10 cellular contexts compared by ENCODE assay signal in the genomic region with DNA sequence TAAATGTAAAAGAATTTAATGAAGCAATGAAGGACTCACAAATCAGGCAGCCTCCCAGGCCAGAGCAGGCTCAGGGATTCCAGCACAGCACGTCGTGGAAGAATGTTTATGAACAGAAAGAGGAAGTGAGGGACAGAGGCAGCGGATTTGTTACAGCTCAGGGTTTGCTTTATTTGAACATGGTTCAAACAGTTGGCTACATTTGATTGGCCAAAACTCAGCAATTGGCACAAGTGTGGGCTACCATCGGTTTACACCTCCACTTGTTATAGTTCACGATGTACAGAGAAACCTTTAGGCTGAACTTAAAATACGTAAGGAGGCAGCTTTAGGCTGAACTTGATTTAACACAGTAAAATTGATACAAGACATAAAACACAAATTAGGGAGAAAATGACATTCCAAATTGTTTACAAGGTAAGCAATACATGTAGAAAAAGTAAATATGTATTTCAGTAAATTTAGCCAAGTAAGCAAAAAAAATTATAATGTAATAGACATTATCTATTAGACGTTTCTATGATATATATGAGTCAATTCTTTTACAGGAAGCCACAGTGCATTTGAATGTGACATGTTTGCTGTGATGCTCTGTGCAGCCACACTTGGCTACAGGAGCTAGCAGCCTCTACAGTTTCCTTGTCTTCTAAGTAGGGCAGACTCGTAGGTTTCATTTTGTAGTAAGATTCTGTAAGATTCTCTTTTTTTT.
DNase-seq lines count a peak whose midpoint lies in the region; ATAC-seq and TF ChIP-seq lines count a peak whose summit lies in the region.
"Had no signal": no experiment of that assay in that cellular context is flagged by ENCODE, and none has a peak within 500 bp of the region (broad histone marks: within the 10 kb centered on the region; RNA-seq: fewer than 3 reads in every experiment).

No MANE protein-coding gene starts in this region.

- no peaks in the 10 kb centered on the region for H4K20me1 ChIP-seq in MM.1S (ENCODE audit: insufficient read depth, low read length)

- H3K4me3 ChIP-seq in MM.1S (ENCODE audit: low read length) = no peak overlapping the region

- no peaks in the 10 kb centered on the region for H3K27me3 ChIP-seq in MM.1S (replicated peaks; ENCODE audit: insufficient read depth, low read length)

- H3K79me2 ChIP-seq in MM.1S (ENCODE audit: low read length) = no peaks in the 10 kb centered on the region
- H3K79me2 ChIP-seq: parathyroid adenoma had no signal

- H3K27me3 Mint-ChIP-seq in activated CD8-positive, alpha-beta T cell treated with anti-CD3 and anti-CD28 coated beads for 36 hours = no peaks in the 10 kb centered on the region
- H3K27me3 Mint-ChIP-seq in natural killer cell treated with Interleukin-12 subunit alpha and Interleukin-12 subunit beta and Interleukin-15 and Interleukin-18, amount 100 ng/mL, for 72 hours = no peaks in the 10 kb centered on the region

- peaks cover 6% of the 10 kb centered on the region for H3K9me3 Mint-ChIP-seq in activated CD8-positive, alpha-beta T cell treated with anti-CD3 and anti-CD28 coated beads for 36 hours
- H3K9me3 Mint-ChIP-seq in natural killer cell treated with Interleukin-12 subunit alpha and Interleukin-12 subunit beta and Interleukin-15 and Interleukin-18, amount 100 ng/mL, for 72 hours = no peaks in the 10 kb centered on the region

- H2AFZ ChIP-seq in MM.1S (ENCODE audit: low read length) = no peak overlapping the region
- H2AFZ ChIP-seq: parathyroid adenoma had no signal

- ATAC-seq in GM19324 (IDR thresholded peaks at IDR 0.05; ENCODE audit: low FRiP score, unreplicated experiment) (peak; percentile 66), HG03175 (IDR thresholded peaks at IDR 0.05; ENCODE audit: unreplicated experiment) (peak; percentile 82)
- ATAC-seq in activated CD8-positive, alpha-beta T cell treated with anti-CD3 and anti-CD28 coated beads for 36 hours = peak; percentile 90
- ATAC-seq in natural killer cell treated with Interleukin-12 subunit alpha and Interleukin-12 subunit beta and Interleukin-15 and Interleukin-18, amount 100 ng/mL, for 72 hours = peak; percentile 89 to 91

- peak overlapping the region; percentile 80 for H3K27ac Mint-ChIP-seq in activated CD8-positive, alpha-beta T cell treated with anti-CD3 and anti-CD28 coated beads for 36 hours
- H3K27ac Mint-ChIP-seq in natural killer cell treated with Interleukin-12 subunit alpha and Interleukin-12 subunit beta and Interleukin-15 and Interleukin-18, amount 100 ng/mL, for 72 hours = peak overlapping the region; percentile 96 to 97
- H3K27ac Mint-ChIP-seq: activated naive CD8-positive, alpha-beta T cell had no signal

- H3K9ac ChIP-seq in MM.1S (ENCODE audit: low read length) = no peak overlapping the region
- H3K9ac ChIP-seq: parathyroid adenoma had no signal

- CTCF ChIA-PET in activated CD8-positive, alpha-beta T cell treated with anti-CD3 and anti-CD28 coated beads for 36 hours (lab: Charles Lee) = no interaction called here

- no peak overlapping the region for H3K4me2 ChIP-seq in MM.1S (ENCODE audit: low read depth, low read length)

- no peaks in the 10 kb centered on the region for H3K4me1 ChIP-seq in MM.1S (ENCODE audit: low read length)

- H3K27ac ChIP-seq in C4-2B = peak overlapping the region; percentile 24; the same call in 1 of the 2 replicates
- no peak overlapping the region for H3K27ac ChIP-seq in MM.1S (ENCODE audit: low read length)
- H3K27ac ChIP-seq: parathyroid adenoma had no signal

- peak; percentile 30 for DNase-seq in activated CD8-positive, alpha-beta T cell treated with anti-CD3 and anti-CD28 coated beads for 36 hours
- DNase-seq in natural killer cell treated with Interleukin-12 subunit alpha and Interleukin-12 subunit beta and Interleukin-15 and Interleukin-18, amount 100 ng/mL, for 72 hours (ENCODE audit: low spot score) = peak; percentile 71
- DNase-seq in NCI-H510A treated with DMSO at 0.1 percent for 48 hours (lab: John Stamatoyannopoulos, UW) = no peak
- DNase-seq in NCI-H748 (lab: John Stamatoyannopoulos, UW; ENCODE audit: unreplicated experiment) = no peak
- DNase-seq in MM.1S = no peak

- no peaks in the 10 kb centered on the region for H3K9me3 ChIP-seq in MM.1S (replicated peaks; ENCODE audit: insufficient read depth, low read length)

- intact Hi-C loops in activated CD8-positive, alpha-beta T cell treated with anti-CD3 and anti-CD28 coated beads for 36 hours (cut with micrococcal nuclease) = no loop called here

- H3K9me2 ChIP-seq in MM.1S (replicated peaks; ENCODE audit: insufficient read depth, low read length) = no peaks in the 10 kb centered on the region

- no peak for TF ChIP-seq CTCF in C4-2B (conservative IDR thresholded peaks at IDR 0.05)
- TF ChIP-seq CTCF in activated CD8-positive, alpha-beta T cell treated with anti-CD3 and anti-CD28 coated beads for 36 hours (IDR thresholded peaks at IDR 0.05) = no peak
- TF ChIP-seq CTCF in MM.1S (IDR thresholded peaks at IDR 0.05; ENCODE audit: low read length) = no peak

- no peaks in the 10 kb centered on the region for H3K36me3 Mint-ChIP-seq in activated CD8-positive, alpha-beta T cell treated with anti-CD3 and anti-CD28 coated beads for 36 hours (ENCODE audit: low read depth)
- H3K36me3 Mint-ChIP-seq in natural killer cell treated with Interleukin-12 subunit alpha and Interleukin-12 subunit beta and Interleukin-15 and Interleukin-18, amount 100 ng/mL, for 72 hours = no peaks in the 10 kb centered on the region

- H3K36me3 ChIP-seq in MM.1S (replicated peaks; ENCODE audit: insufficient read depth, low read length) = no peaks in the 10 kb centered on the region

- peaks cover 29% of the 10 kb centered on the region for H3K4me1 Mint-ChIP-seq in activated CD8-positive, alpha-beta T cell treated with anti-CD3 and anti-CD28 coated beads for 36 hours (ENCODE audit: low read depth)
- H3K4me1 Mint-ChIP-seq in natural killer cell treated with Interleukin-12 subunit alpha and Interleukin-12 subunit beta and Interleukin-15 and Interleukin-18, amount 100 ng/mL, for 72 hours (ENCODE audit: low read depth in 2 of 2) = peaks cover 51 to 57% of the 10 kb centered on the region in 2 donors

- no peaks in the 10 kb centered on the region for H3F3A ChIP-seq in MM.1S (ENCODE audit: insufficient read depth, low read length)

- H3K4me3 Mint-ChIP-seq in activated CD8-positive, alpha-beta T cell treated with anti-CD3 and anti-CD28 coated beads for 36 hours = peak overlapping the region; percentile 45
- peak overlapping the region; percentile 91 for H3K4me3 Mint-ChIP-seq in natural killer cell treated with Interleukin-12 subunit alpha and Interleukin-12 subunit beta and Interleukin-15 and Interleukin-18, amount 100 ng/mL, for 72 hours
- H3K4me3 Mint-ChIP-seq: activated naive CD8-positive, alpha-beta T cell had no signal

- POLR2A ChIA-PET in activated CD8-positive, alpha-beta T cell treated with anti-CD3 and anti-CD28 coated beads for 36 hours (lab: Charles Lee) = interaction anchor here (1.1 kb wide), 1 partner anchor 26 kb away, joined by 4 read pairs; no protein-coding TSS in a partner anchor

Comparison
In these comparisons a context has a peak if more than half of its experiments do, and no peak if none do; other contexts are left out.
1. DNase-seq: peak in activated CD8-positive, alpha-beta T cell treated with anti-CD3 and anti-CD28 coated beads for 36 hours (single experiment) and natural killer cell treated with Interleukin-12 subunit alpha and Interleukin-12 subunit beta and Interleukin-15 and Interleukin-18, amount 100 ng/mL, for 72 hours (single experiment); none in NCI-H510A treated with DMSO at 0.1 percent for 48 hours (single experiment), NCI-H748 (single experiment) and MM.1S (single experiment).
2. Peak in every context shown above with its lines, with median percentiles within 50 percentile points of each other: ATAC-seq.